1 cellular context compared by ENCODE assay signal in the genomic region with DNA sequence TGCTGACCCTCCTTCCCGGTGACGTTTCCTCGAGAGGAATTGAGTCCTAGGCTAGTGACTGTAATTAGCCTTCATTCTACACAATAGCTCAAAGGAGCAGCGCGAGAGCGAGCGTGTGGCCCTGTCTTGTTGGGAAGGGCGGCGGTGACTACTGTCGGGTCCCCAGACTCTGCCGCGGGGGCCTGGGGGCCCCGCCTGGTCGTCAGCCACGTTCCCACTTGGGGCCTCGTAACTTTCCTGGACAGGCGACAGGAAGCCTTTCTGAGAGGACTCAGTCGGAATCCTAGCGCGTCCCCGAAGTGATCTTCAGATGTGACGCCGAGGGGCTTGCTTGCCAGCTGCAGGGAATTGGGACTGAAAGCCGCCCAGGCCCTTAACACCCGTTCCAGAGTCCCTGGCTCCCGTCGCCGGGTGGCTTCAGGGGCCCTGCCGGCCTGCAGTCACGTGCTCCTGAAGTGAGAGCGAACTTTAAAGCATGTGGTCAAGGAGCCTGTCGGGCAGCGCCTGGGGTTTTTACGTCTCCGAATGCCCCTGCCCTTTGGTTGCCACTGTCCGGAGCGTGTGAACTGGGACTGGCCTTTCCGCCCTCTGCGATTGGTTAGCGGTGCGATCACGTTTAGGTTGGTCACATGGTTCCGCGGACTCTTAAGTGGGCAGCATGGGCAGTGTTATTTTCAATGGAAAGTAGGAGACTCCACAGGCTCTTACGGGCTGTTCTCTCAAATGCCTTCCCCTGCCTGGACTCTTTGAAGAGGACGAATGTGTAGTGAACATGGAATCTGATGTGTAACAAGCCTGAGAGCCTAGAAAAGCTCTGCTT.
A peak's percentile ranks its signal among the peaks of the same experiment; 100 is the strongest.
TF ChIP-seq lines count a peak whose summit lies in the region.

No MANE protein-coding gene starts in this region.

TF ChIP-seq in HepG2, 621 proteins besides CTCF, POLR2A, EP300 and RAD21 (continued from another document and continues in another):
- TF ChIP-seq ZXDC (CRISPR knock-in tag; IDR thresholded peaks at IDR 0.05): no peak
- TF ChIP-seq, protein P1, sequence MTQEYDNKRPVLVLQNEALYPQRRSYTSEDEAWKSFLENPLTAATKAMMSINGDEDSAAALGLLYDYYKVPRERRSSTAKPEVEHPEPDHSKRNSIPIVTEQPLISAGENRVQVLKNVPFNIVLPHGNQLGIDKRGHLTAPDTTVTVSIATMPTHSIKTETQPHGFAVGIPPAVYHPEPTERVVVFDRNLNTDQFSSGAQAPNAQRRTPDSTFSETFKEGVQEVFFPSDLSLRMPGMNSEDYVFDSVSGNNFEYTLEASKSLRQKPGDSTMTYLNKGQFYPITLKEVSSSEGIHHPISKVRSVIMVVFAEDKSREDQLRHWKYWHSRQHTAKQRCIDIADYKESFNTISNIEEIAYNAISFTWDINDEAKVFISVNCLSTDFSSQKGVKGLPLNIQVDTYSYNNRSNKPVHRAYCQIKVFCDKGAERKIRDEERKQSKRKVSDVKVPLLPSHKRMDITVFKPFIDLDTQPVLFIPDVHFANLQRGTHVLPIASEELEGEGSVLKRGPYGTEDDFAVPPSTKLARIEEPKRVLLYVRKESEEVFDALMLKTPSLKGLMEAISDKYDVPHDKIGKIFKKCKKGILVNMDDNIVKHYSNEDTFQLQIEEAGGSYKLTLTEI (CRISPR knock-in tag; conservative IDR thresholded peaks at IDR 0.05): no peak
- TF ChIP-seq BCL6 (CRISPR knock-in tag; IDR thresholded peaks at IDR 0.05): peak; percentile 22; the same call in 1 of the 2 replicates
- no peak; the same call in 1 of the 2 replicates for TF ChIP-seq UBTF (CRISPR knock-in tag; IDR thresholded peaks at IDR 0.05)
- no peak for TF ChIP-seq ISL2 (CRISPR knock-in tag; IDR thresholded peaks at IDR 0.05)
- no peak for TF ChIP-seq ZNF607 (CRISPR knock-in tag; IDR thresholded peaks at IDR 0.05; ENCODE audit: borderline replicate concordance)
- TF ChIP-seq ZNF362 (CRISPR knock-in tag; IDR thresholded peaks at IDR 0.05; ENCODE audit: borderline replicate concordance): no peak
- TF ChIP-seq ZBTB7B (CRISPR knock-in tag; IDR thresholded peaks at IDR 0.05): no peak
- 0 out of 2 replicates have a peak, but pooled peaks have one; percentile 24 for TF ChIP-seq ZNF124 (CRISPR knock-in tag; IDR thresholded peaks at IDR 0.05)
- no peak for TF ChIP-seq TOPORS (CRISPR knock-in tag; IDR thresholded peaks at IDR 0.05)
- no peak for TF ChIP-seq ZNF724P (CRISPR knock-in tag; IDR thresholded peaks at IDR 0.05; ENCODE audit: borderline replicate concordance)
- no peak for TF ChIP-seq ZNF784 (CRISPR knock-in tag; IDR thresholded peaks at IDR 0.05; ENCODE audit: borderline replicate concordance)
- TF ChIP-seq SRY (CRISPR knock-in tag; IDR thresholded peaks at IDR 0.05): peak; percentile 56; the same call in 1 of the 2 replicates
- TF ChIP-seq ZSCAN30 (CRISPR knock-in tag; IDR thresholded peaks at IDR 0.05): no peak
- TF ChIP-seq ZNF772 (CRISPR knock-in tag; IDR thresholded peaks at IDR 0.05): no peak
- TF ChIP-seq, protein P2, sequence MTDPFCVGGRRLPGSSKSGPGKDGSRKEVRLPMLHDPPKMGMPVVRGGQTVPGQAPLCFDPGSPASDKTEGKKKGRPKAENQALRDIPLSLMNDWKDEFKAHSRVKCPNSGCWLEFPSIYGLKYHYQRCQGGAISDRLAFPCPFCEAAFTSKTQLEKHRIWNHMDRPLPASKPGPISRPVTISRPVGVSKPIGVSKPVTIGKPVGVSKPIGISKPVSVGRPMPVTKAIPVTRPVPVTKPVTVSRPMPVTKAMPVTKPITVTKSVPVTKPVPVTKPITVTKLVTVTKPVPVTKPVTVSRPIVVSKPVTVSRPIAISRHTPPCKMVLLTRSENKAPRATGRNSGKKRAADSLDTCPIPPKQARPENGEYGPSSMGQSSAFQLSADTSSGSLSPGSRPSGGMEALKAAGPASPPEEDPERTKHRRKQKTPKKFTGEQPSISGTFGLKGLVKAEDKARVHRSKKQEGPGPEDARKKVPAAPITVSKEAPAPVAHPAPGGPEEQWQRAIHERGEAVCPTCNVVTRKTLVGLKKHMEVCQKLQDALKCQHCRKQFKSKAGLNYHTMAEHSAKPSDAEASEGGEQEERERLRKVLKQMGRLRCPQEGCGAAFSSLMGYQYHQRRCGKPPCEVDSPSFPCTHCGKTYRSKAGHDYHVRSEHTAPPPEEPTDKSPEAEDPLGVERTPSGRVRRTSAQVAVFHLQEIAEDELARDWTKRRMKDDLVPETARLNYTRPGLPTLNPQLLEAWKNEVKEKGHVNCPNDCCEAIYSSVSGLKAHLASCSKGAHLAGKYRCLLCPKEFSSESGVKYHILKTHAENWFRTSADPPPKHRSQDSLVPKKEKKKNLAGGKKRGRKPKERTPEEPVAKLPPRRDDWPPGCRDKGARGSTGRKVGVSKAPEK (CRISPR knock-in tag; IDR thresholded peaks at IDR 0.05; ENCODE audit: borderline replicate concordance): no peak
- peak; percentile 30; the same call in 1 of the 2 replicates for TF ChIP-seq ZNF225 (CRISPR knock-in tag; IDR thresholded peaks at IDR 0.05)
- no peak for TF ChIP-seq MTERF4 (CRISPR knock-in tag; IDR thresholded peaks at IDR 0.05)
- no peak for TF ChIP-seq ZNF354B (CRISPR knock-in tag; IDR thresholded peaks at IDR 0.05)
- TF ChIP-seq, protein P3, sequence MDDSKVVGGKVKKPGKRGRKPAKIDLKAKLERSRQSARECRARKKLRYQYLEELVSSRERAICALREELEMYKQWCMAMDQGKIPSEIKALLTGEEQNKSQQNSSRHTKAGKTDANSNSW (CRISPR knock-in tag; IDR thresholded peaks at IDR 0.05; ENCODE audit: borderline replicate concordance): no peak
- TF ChIP-seq PBX2 (CRISPR knock-in tag; IDR thresholded peaks at IDR 0.05): no peak
- TF ChIP-seq IRF2 (CRISPR knock-in tag; IDR thresholded peaks at IDR 0.05): no peak
- no peak for TF ChIP-seq ZNF572 (CRISPR knock-in tag; IDR thresholded peaks at IDR 0.05)
- TF ChIP-seq SMARCE1 (IDR thresholded peaks at IDR 0.05; ENCODE audit: borderline replicate concordance): no peak
- no peak for TF ChIP-seq ZNF557 (CRISPR knock-in tag; IDR thresholded peaks at IDR 0.05)
- no peak for TF ChIP-seq RBM39 (IDR thresholded peaks at IDR 0.05; ENCODE audit: low read depth, low read length, poor library complexity, severe bottlenecking)
- TF ChIP-seq MAFK (conservative IDR thresholded peaks at IDR 0.05 in 1 of 2, IDR thresholded peaks at IDR 0.05 in 1 of 2; ENCODE audit: low read length in 2 of 2): no peak
- TF ChIP-seq ZNF30 (CRISPR knock-in tag; IDR thresholded peaks at IDR 0.05): no peak
- TF ChIP-seq ZNF17 (CRISPR knock-in tag; IDR thresholded peaks at IDR 0.05): no peak
- TF ChIP-seq NR2F2 (IDR thresholded peaks at IDR 0.05; ENCODE audit: borderline replicate concordance, low read depth): no peak
- no peak for TF ChIP-seq U2AF2 (IDR thresholded peaks at IDR 0.05; ENCODE audit: low read depth, low read length)
- TF ChIP-seq GTF3A (CRISPR knock-in tag; conservative IDR thresholded peaks at IDR 0.05): no peak
- TF ChIP-seq SNAPC2 (CRISPR knock-in tag; IDR thresholded peaks at IDR 0.05): no peak
- no peak for TF ChIP-seq ZBTB7A (CRISPR knock-in tag; IDR thresholded peaks at IDR 0.05)
- TF ChIP-seq ADNP (CRISPR knock-in tag; IDR thresholded peaks at IDR 0.05): no peak
- TF ChIP-seq TP53 (CRISPR knock-in tag; conservative IDR thresholded peaks at IDR 0.05): no peak
- no peak for TF ChIP-seq PLRG1 (conservative IDR thresholded peaks at IDR 0.05)
- 0 out of 2 replicates have a peak, but pooled peaks have one; percentile 38 for TF ChIP-seq RXRA (CRISPR knock-in tag; IDR thresholded peaks at IDR 0.05)
- no peak for TF ChIP-seq ZBED4 (CRISPR knock-in tag; IDR thresholded peaks at IDR 0.05; ENCODE audit: borderline replicate concordance)
- TF ChIP-seq SMARCC2 (IDR thresholded peaks at IDR 0.05): no peak
